ENCODE assay signal across 15 cellular contexts in genomic region chr13:113562866-113563265, GRCh38. TPM values are rescaled to one million over a fixed set of nuclear protein-coding genes. Genes with fewer than 3 reads are reported as not detected.
A peak's percentile ranks its signal among the peaks of the same experiment; 100 is the strongest.
DNase-seq lines count a peak whose midpoint lies in the region; ATAC-seq and TF ChIP-seq lines count a peak whose summit lies in the region.
"Had no signal": no experiment of that assay in that cellular context is flagged by ENCODE, and none has a peak within 500 bp of the region (broad histone marks: within the 10 kb centered on the region; RNA-seq: fewer than 3 reads in every experiment).

No MANE protein-coding gene starts in this region.

- H3K4me1 Mint-ChIP-seq in WTC11 (0 out of 2 replicates have a peak, but pooled peaks cover 2% of the 10 kb centered on the region), progenitor cell of endocrine pancreas (ENCODE audit: low read depth) (peaks cover 1% of the 10 kb centered on the region)
- H3K4me1 Mint-ChIP-seq in natural killer cell treated with Interleukin-12 subunit alpha and Interleukin-12 subunit beta and Interleukin-15 and Interleukin-18, amount 100 ng/mL, for 72 hours (ENCODE audit: low read depth in 2 of 2) = no peaks in the 10 kb centered on the region

- ATAC-seq in WTC11 = no peak
- ATAC-seq in activated CD4-positive, CD25-positive, alpha-beta regulatory T cell treated with anti-CD3 and anti-CD28 coated beads, Interleukin-2, amount 50 U/mL, for 24 hours = no peak
- ATAC-seq in natural killer cell treated with Interleukin-12 subunit alpha and Interleukin-12 subunit beta and Interleukin-15 and Interleukin-18, amount 100 ng/mL, for 72 hours = no peak

- H3K36me3 Mint-ChIP-seq in WTC11 (no peaks in the 10 kb centered on the region), progenitor cell of endocrine pancreas (ENCODE audit: insufficient read depth) (peaks cover 2% of the 10 kb centered on the region)
- no peaks in the 10 kb centered on the region for H3K36me3 Mint-ChIP-seq in natural killer cell treated with Interleukin-12 subunit alpha and Interleukin-12 subunit beta and Interleukin-15 and Interleukin-18, amount 100 ng/mL, for 72 hours

- H3K27ac ChIP-seq in smooth muscle cell (ENCODE audit: low read depth) = no peak overlapping the region
- H3K27ac ChIP-seq: C4-2B, spleen, tibial artery, VCaP had no signal

- no peak overlapping the region for H3K27ac Mint-ChIP-seq in WTC11
- peak overlapping the region; percentile 86 for H3K27ac Mint-ChIP-seq in progenitor cell of endocrine pancreas
- H3K27ac Mint-ChIP-seq in natural killer cell treated with Interleukin-12 subunit alpha and Interleukin-12 subunit beta and Interleukin-15 and Interleukin-18, amount 100 ng/mL, for 72 hours = no peak overlapping the region
- H3K27ac Mint-ChIP-seq: GM23338 had no signal

- no peaks in the 10 kb centered on the region for H3K4me1 ChIP-seq in smooth muscle cell (ENCODE audit: low read depth)

- no peaks in the 10 kb centered on the region for H4K20me1 ChIP-seq in smooth muscle cell (ENCODE audit: low read depth)

- 82% methylated on average over 9 of the region's 9 CpGs for WGBS in smooth muscle cell (ENCODE audit: low lambda C conversion rate)

- H3K4me2 ChIP-seq in smooth muscle cell = no peak overlapping the region
- H3K4me2 ChIP-seq: GM23338 had no signal

- H3F3A ChIP-seq in smooth muscle cell (ENCODE audit: low read depth) = no peaks in the 10 kb centered on the region

- CTCF ChIA-PET in WTC11 (lab: Charles Lee) = interaction anchor here (0.6 to 2.6 kb wide), 32 partner anchors 9 to 354 kb away, joined by 3 to 29 read pairs (median 4); partner anchors contain the start of genes ADPRHL1, CUL4A, PCID2 and TFDP1

- H3K9ac ChIP-seq in smooth muscle cell (ENCODE audit: low read depth) = no peak overlapping the region

- H3K27me3 Mint-ChIP-seq in WTC11 (ENCODE audit: low read depth) (no peaks in the 10 kb centered on the region), progenitor cell of endocrine pancreas (peaks cover 4% of the 10 kb centered on the region)
- peaks cover 0 to 9% of the 10 kb centered on the region in 2 donors for H3K27me3 Mint-ChIP-seq in natural killer cell treated with Interleukin-12 subunit alpha and Interleukin-12 subunit beta and Interleukin-15 and Interleukin-18, amount 100 ng/mL, for 72 hours

- H3K36me3 ChIP-seq in H7 (replicated peaks; ENCODE audit: control insufficient read depth, insufficient read depth, low read length) (no peaks in the 10 kb centered on the region), smooth muscle cell (ENCODE audit: low read depth) (no peaks in the 10 kb centered on the region)
- H3K36me3 ChIP-seq: spleen, tibial artery had no signal

- H3K4me3 Mint-ChIP-seq in WTC11 (no peak overlapping the region), progenitor cell of endocrine pancreas (ENCODE audit: low read depth) (no peak overlapping the region)
- no peak overlapping the region for H3K4me3 Mint-ChIP-seq in natural killer cell treated with Interleukin-12 subunit alpha and Interleukin-12 subunit beta and Interleukin-15 and Interleukin-18, amount 100 ng/mL, for 72 hours
- H3K4me3 Mint-ChIP-seq: GM23338 had no signal

- POLR2A ChIA-PET in WTC11 (lab: Charles Lee) = interaction anchor here (0.6 to 1.0 kb wide), 3 partner anchors 19 to 73 kb away, joined by 3 to 4 read pairs (median 3); no protein-coding TSS in a partner anchor

- no peaks in the 10 kb centered on the region for H3K9me3 ChIP-seq in smooth muscle cell (replicated peaks; ENCODE audit: low read depth)
- H3K9me3 ChIP-seq: spleen, tibial artery had no signal

- TF ChIP-seq CTCF in WTC11 (IDR thresholded peaks at IDR 0.05) (no peak), progenitor cell of endocrine pancreas (IDR thresholded peaks at IDR 0.05; ENCODE audit: unreplicated experiment) (no peak), smooth muscle cell (IDR thresholded peaks at IDR 0.05; ENCODE audit: borderline replicate concordance, insufficient read depth, poor library complexity, severe bottlenecking) (no peak)

- no peaks in the 10 kb centered on the region for H3K27me3 ChIP-seq in H7 (ENCODE audit: control insufficient read depth, insufficient read depth, low read length)
- no peaks in the 10 kb centered on the region for H3K27me3 ChIP-seq in smooth muscle cell (ENCODE audit: low read depth)
- H3K27me3 ChIP-seq: tibial artery had no signal

- H3K79me2 ChIP-seq in smooth muscle cell (ENCODE audit: low read depth) = no peaks in the 10 kb centered on the region

- no peak overlapping the region for H2AFZ ChIP-seq in smooth muscle cell (ENCODE audit: low read depth)

- H3K9me3 Mint-ChIP-seq in WTC11 = no peaks in the 10 kb centered on the region
- H3K9me3 Mint-ChIP-seq in progenitor cell of endocrine pancreas (ENCODE audit: low read depth) = no peaks in the 10 kb centered on the region
- H3K9me3 Mint-ChIP-seq in natural killer cell treated with Interleukin-12 subunit alpha and Interleukin-12 subunit beta and Interleukin-15 and Interleukin-18, amount 100 ng/mL, for 72 hours = no peaks in the 10 kb centered on the region
- H3K9me3 Mint-ChIP-seq: GM23338 had no signal

- H3K4me3 ChIP-seq in H7 (ENCODE audit: insufficient read depth, low read depth, low read length) = no peak overlapping the region
- no peak overlapping the region for H3K4me3 ChIP-seq in smooth muscle cell
- H3K4me3 ChIP-seq: GM23338, spleen, tibial artery had no signal

- DNase-seq in H7 = peak; percentile 26
- no peak for DNase-seq in WTC11 (ENCODE audit: low spot score)
- peak; percentile 22 for DNase-seq in islet precursor cell
- no peak for DNase-seq in progenitor cell of endocrine pancreas (ENCODE audit: low spot score, unreplicated experiment)
- no peak for DNase-seq in smooth muscle cell (lab: John Stamatoyannopoulos, UW; ENCODE audit: unreplicated experiment)
- no peak for DNase-seq in HuH-7.5 (ENCODE audit: low spot score)
- no peak for DNase-seq in natural killer cell treated with Interleukin-12 subunit alpha and Interleukin-12 subunit beta and Interleukin-15 and Interleukin-18, amount 100 ng/mL, for 72 hours (ENCODE audit: low spot score)
- DNase-seq: NK-92 treated with Interleukin-12 subunit alpha and Interleukin-12 subunit beta, amount 100 ng/mL, for 24 hours; stimulated activated naive CD4-positive, alpha-beta T cell treated with Interleukin-2 at 50 U/mL for 16 hours had no signal

TF ChIP-seq in WTC11, 78 proteins besides CTCF, POLR2A, EP300 and RAD21:
- TF ChIP-seq SP1 (CRISPR knock-in tag; conservative IDR thresholded peaks at IDR 0.05) (0 out of 2 replicates have a peak, but pooled peaks have one; percentile 7), ZNF512 (CRISPR knock-in tag; IDR thresholded peaks at IDR 0.05; ENCODE audit: borderline replicate concordance) (no peak)

RNA-seq across cellular contexts. Expression of gene TFDP1, which starts 21.7 kb away (rescaled TPM):
- total RNA-seq in H7 (2014; rRNA removed; shearing (Covaris generic)) = 62.2 and 78.2 TPM in 2 replicates
- total RNA-seq in WTC11 (2021) = 52.6 to 61.2 TPM (median 54.1 TPM) in 3 replicates
- total RNA-seq in progenitor cell of endocrine pancreas = 58.2 and 63.9 TPM in 2 replicates
- 46.1 and 53.6 TPM in 2 replicates for total RNA-seq in smooth muscle cell
- polyA plus RNA-seq in smooth muscle cell = 38.5 and 52.8 TPM in 2 replicates
- 100 to 1,000 TPM in 1 of 2 donors, 10 to 100 TPM in 1; 97.5 to 226 TPM for total RNA-seq in natural killer cell treated with Interleukin-12 subunit alpha and Interleukin-12 subunit beta and Interleukin-15 and Interleukin-18, amount 100 ng/mL, for 72 hours

Comparison
In these comparisons a context has a peak if more than half of its experiments do, and no peak if none do; other contexts are left out.
1. DNase-seq: peak in H7 (single experiment) and islet precursor cell (single experiment); none in WTC11 (single experiment), progenitor cell of endocrine pancreas (single experiment), smooth muscle cell (single experiment), HuH-7.5 (single experiment) and natural killer cell treated with Interleukin-12 subunit alpha and Interleukin-12 subunit beta and Interleukin-15 and Interleukin-18, amount 100 ng/mL, for 72 hours (single experiment).